ENCODE assay signal across 8 cellular contexts in genomic region chr16:27204232-27204915, GRCh38. TPM values are rescaled to one million over a fixed set of nuclear protein-coding genes. Genes with fewer than 3 reads are reported as not detected.
DNase-seq lines count a peak whose midpoint lies in the region; ATAC-seq and TF ChIP-seq lines count a peak whose summit lies in the region.

No MANE protein-coding gene starts in this region.

- intact Hi-C loops in Panc1 (cut with micrococcal nuclease; ENCODE audit: unreplicated experiment), result no loop called here

- H3K27ac Mint-ChIP-seq in endodermal cell (peak overlapping the region; percentile 100), nephron progenitor cell (peak overlapping the region; percentile 100)

- H3K36me3 Mint-ChIP-seq in endodermal cell (ENCODE audit: low read depth), result no peaks in the 10 kb centered on the region
- H3K36me3 Mint-ChIP-seq in nephron progenitor cell (ENCODE audit: low read depth), result peaks cover under 1% of the 10 kb centered on the region

- H3K27me3 ChIP-seq in Panc1 (ENCODE audit: control insufficient read depth, insufficient read depth, low read length) (no peaks in the 10 kb centered on the region), endodermal cell (ENCODE audit: control insufficient read depth, insufficient read depth, low read length, poor library complexity, severe bottlenecking) (no peaks in the 10 kb centered on the region)

- TSS peak; percentile 82 for BruUV-seq in Panc1 (replicated peaks; lab: Mats Ljungman, UMichigan)

- H3K9ac ChIP-seq in endodermal cell (ENCODE audit: extremely low read depth, low read length, poor library complexity, severe bottlenecking), result peak overlapping the region; percentile 87

- TF ChIP-seq CTCF in Panc1 (IDR thresholded peaks at IDR 0.05) (no peak), endodermal cell (conservative IDR thresholded peaks at IDR 0.05) (no peak), nephron progenitor cell (IDR thresholded peaks at IDR 0.05) (no peak)

- 29 to 39% methylated on average over 8 to 23 of the region's 23 CpGs for WGBS in endodermal cell (ENCODE audit: insufficient coverage in 1 of 2, insufficient read length in 1 of 2), 2 experiments

- H3K27ac ChIP-seq in Panc1 (ENCODE audit: low read length) (peak overlapping the region; percentile 95), endodermal cell (ENCODE audit: low read depth, low read length) (peak overlapping the region; percentile 42)

- H3K4me3 Mint-ChIP-seq in endodermal cell, result peak overlapping the region; percentile 89
- H3K4me3 Mint-ChIP-seq in nephron progenitor cell, result peak overlapping the region; percentile 95

- peaks cover 27% of the 10 kb centered on the region for H3K4me1 Mint-ChIP-seq in endodermal cell
- peaks cover 43% of the 10 kb centered on the region for H3K4me1 Mint-ChIP-seq in nephron progenitor cell

- H3K36me3 ChIP-seq in Panc1 (ENCODE audit: control insufficient read depth, insufficient read depth, low read length), result no peaks in the 10 kb centered on the region
- H3K36me3 ChIP-seq in endodermal cell (ENCODE audit: control insufficient read depth, insufficient read depth, low read length), result no peaks in the 10 kb centered on the region

- POLR2A ChIA-PET in Panc1 (lab: Charles Lee), result no interaction called here

- H3K9me3 ChIP-seq in Panc1 (ENCODE audit: control insufficient read depth, insufficient read depth, low read depth, low read length), result no peaks in the 10 kb centered on the region
- H3K9me3 ChIP-seq in endodermal cell (ENCODE audit: control insufficient read depth, low read length), result no peaks in the 10 kb centered on the region

- H3K4me1 ChIP-seq in Panc1 (ENCODE audit: control insufficient read depth, insufficient read depth, low read length), result peaks cover 7% of the 10 kb centered on the region; the same call in 1 of the 2 replicates
- peaks cover 11% of the 10 kb centered on the region for H3K4me1 ChIP-seq in endodermal cell (ENCODE audit: control insufficient read depth, insufficient read depth, low read length)

- H3K9me3 Mint-ChIP-seq in endodermal cell (peaks cover 24% of the 10 kb centered on the region), nephron progenitor cell (no peaks in the 10 kb centered on the region)

- ATAC-seq in Panc1 (no peak; the same call in 1 of the 2 replicates), HG02981 (IDR thresholded peaks at IDR 0.05; ENCODE audit: unreplicated experiment) (no peak), HG02610 (IDR thresholded peaks at IDR 0.05; ENCODE audit: unreplicated experiment) (no peak)

- H3K27me3 Mint-ChIP-seq in endodermal cell (ENCODE audit: insufficient read depth) (no peaks in the 10 kb centered on the region), nephron progenitor cell (ENCODE audit: low read depth, poor library complexity) (peaks cover 22% of the 10 kb centered on the region)

- in situ Hi-C loops in Panc1 (cut with HindIII; ENCODE audit: low pct_unique_long_range_greater_than_20kb, low sequenced_read_pairs), result no loop called here

- peak overlapping the region; percentile 81 to 95 for H3K4me3 ChIP-seq in Panc1 (ENCODE audit: low read depth in 2 of 2, low read length in 2 of 2)
- peak overlapping the region; percentile 91 for H3K4me3 ChIP-seq in endodermal cell (ENCODE audit: low read length)

- DNase-seq in NCI-H510A treated with DMSO at 0.1 percent for 48 hours (lab: John Stamatoyannopoulos, UW) (peak; percentile 74), NCI-H510A (lab: John Stamatoyannopoulos, UW) (no peak), Panc1 (ENCODE audit: low read depth, low spot score) (no peak), endodermal cell (no peak), nephron progenitor cell (no peak), HK-2 (ENCODE audit: unreplicated experiment) (no peak)

- CTCF ChIA-PET in Panc1 (lab: Charles Lee), result no interaction called here

RNA-seq across cellular contexts. Expression of gene KDM8, which starts 1.0 kb away (rescaled TPM):
- 7.9 TPM for total RNA-seq in Panc1 (2021; ENCODE audit: unreplicated experiment)
- 5.1 TPM for polyA plus RNA-seq in Panc1 (2012; ENCODE audit: insufficient read length)
- 10 to 100 TPM; 11.0 to 12.1 TPM for total RNA-seq in endodermal cell
- polyA plus RNA-seq in endodermal cell (2013, experiment 1 of 2), result 9.1 TPM
- polyA plus RNA-seq in endodermal cell (2013, experiment 2 of 2), result 6.2 TPM
